Comparison of ENCODE assay signal across 20 cellular contexts in genomic region chr2:197591706-197592072, GRCh38.
DNase-seq lines count a peak whose midpoint lies in the region; ATAC-seq, FAIRE-seq and TF ChIP-seq lines count a peak whose summit lies in the region.
"Had no signal": no experiment of that assay in that cellular context is flagged by ENCODE, and none has a peak within 500 bp of the region (broad histone marks: within the 10 kb centered on the region; RNA-seq: fewer than 3 reads in every experiment).

No MANE protein-coding gene starts in this region.

- H3K79me1 ChIP-seq in H1 (ENCODE audit: low read depth, low read length) = no peaks in the 10 kb centered on the region

- H3K27ac Mint-ChIP-seq in stimulated activated naive CD8-positive, alpha-beta T cell treated with anti-CD3 and anti-CD28 coated beads, Interleukin-15, amount 100 ng/mL, for 72 hours = no peak overlapping the region
- H3K27ac Mint-ChIP-seq in stimulated activated memory B cell treated with anti-CD40 and anti-IgM and Interleukin-4, amounts not matched to agents 10 μg/mL and 1 μg/mL and 100 μg/mL, for 72 hours = no peak overlapping the region
- H3K27ac Mint-ChIP-seq: CD8-positive, alpha-beta memory T cell had no signal

- TF ChIP-seq EP300 in H1 (IDR thresholded peaks at IDR 0.05; ENCODE audit: borderline replicate concordance in 1 of 2, low read depth in 2 of 2, low read length in 2 of 2) = no peak

- no peak overlapping the region for H2BK120ac ChIP-seq in H1 (replicated peaks; ENCODE audit: low read depth, low read length)

- H4K20me1 ChIP-seq in H1 (replicated peaks in 1 of 2; ENCODE audit: control insufficient read depth in 1 of 2, insufficient read depth in 2 of 2, low read length in 2 of 2) = no peaks in the 10 kb centered on the region
- H4K20me1 ChIP-seq: BLaER1 had no signal

- H3K9me3 Mint-ChIP-seq in stimulated activated naive CD8-positive, alpha-beta T cell treated with anti-CD3 and anti-CD28 coated beads, Interleukin-15, amount 100 ng/mL, for 72 hours = no peaks in the 10 kb centered on the region
- no peaks in the 10 kb centered on the region for H3K9me3 Mint-ChIP-seq in stimulated activated memory B cell treated with anti-CD40 and anti-IgM and Interleukin-4, amounts not matched to agents 10 μg/mL and 1 μg/mL and 100 μg/mL, for 72 hours
- H3K9me3 Mint-ChIP-seq in activated T-cell treated with anti-CD3 and anti-CD28 coated beads, Interleukin-2, amount 50 U/mL, for 4 hours = peaks cover 6% of the 10 kb centered on the region

- H3K4me3 Mint-ChIP-seq in stimulated activated naive CD8-positive, alpha-beta T cell treated with anti-CD3 and anti-CD28 coated beads, Interleukin-15, amount 100 ng/mL, for 72 hours = no peak overlapping the region
- no peak overlapping the region for H3K4me3 Mint-ChIP-seq in stimulated activated memory B cell treated with anti-CD40 and anti-IgM and Interleukin-4, amounts not matched to agents 10 μg/mL and 1 μg/mL and 100 μg/mL, for 72 hours
- no peak overlapping the region for H3K4me3 Mint-ChIP-seq in activated T-cell treated with anti-CD3 and anti-CD28 coated beads, Interleukin-2, amount 50 U/mL, for 4 hours
- H3K4me3 Mint-ChIP-seq: CD8-positive, alpha-beta memory T cell had no signal

- no peak overlapping the region for H2AK5ac ChIP-seq in H1 (ENCODE audit: low read depth, low read length)

- no peak overlapping the region for H3K4me2 ChIP-seq in H1 (ENCODE audit: insufficient read depth in 1 of 2, low read depth in 2 of 2, low read length in 2 of 2)
- H3K4me2 ChIP-seq: BLaER1 had no signal

- no peak overlapping the region for H3K18ac ChIP-seq in H1 (ENCODE audit: extremely low read depth, low read length)

- H3K56ac ChIP-seq in H1 (replicated peaks; ENCODE audit: insufficient read length, low read depth, low read length) = no peak overlapping the region

- H2BK20ac ChIP-seq in H1 (ENCODE audit: low read length) = no peak overlapping the region

- H2BK12ac ChIP-seq in H1 (ENCODE audit: low read depth, low read length) = no peak overlapping the region; the same call in 1 of the 2 replicates

- H3K23ac ChIP-seq in H1 (ENCODE audit: insufficient read length) = no peak overlapping the region

- H3K4me1 ChIP-seq in BE2C = no peaks in the 10 kb centered on the region
- peaks cover 2 to 12% (median 6%) of the 10 kb centered on the region in 4 experiments; a peak in 5 of 7 replicates for H3K4me1 ChIP-seq in H1 (replicated peaks in 1 of 4; ENCODE audit: control insufficient read depth in 3 of 4, insufficient read depth in 4 of 4, low read length in 3 of 4)
- H3K4me1 ChIP-seq in kidney (ENCODE audit: control insufficient read depth in 1 of 2, insufficient read depth in 1 of 2, low read depth in 1 of 2, low read length in 2 of 2) = no peaks in the 10 kb centered on the region
- H3K4me1 ChIP-seq: BLaER1, Caco-2 had no signal

- ATAC-seq in sciatic nerve = peak; percentile 17
- ATAC-seq in stimulated activated naive CD8-positive, alpha-beta T cell treated with anti-CD3 and anti-CD28 coated beads, Interleukin-15, amount 100 ng/mL, for 72 hours = no peak
- no peak for ATAC-seq in stimulated activated memory B cell treated with anti-CD40 and anti-IgM and Interleukin-4, amounts not matched to agents 10 μg/mL and 1 μg/mL and 100 μg/mL, for 72 hours
- ATAC-seq in activated T-cell treated with anti-CD3 and anti-CD28 coated beads, Interleukin-2, amount 50 U/mL, for 4 hours = no peak
- ATAC-seq: K562 had no signal

- no peak overlapping the region for H3K27ac ChIP-seq in H1 (ENCODE audit: low read depth, low read length)
- no peak overlapping the region for H3K27ac ChIP-seq in kidney (ENCODE audit: low read depth in 2 of 2, low read length in 2 of 2)
- H3K27ac ChIP-seq: BLaER1, HL-60 had no signal

- H4K91ac ChIP-seq in H1 (replicated peaks; ENCODE audit: insufficient read length, low read length) = no peak overlapping the region

- no peaks in the 10 kb centered on the region for H3K27me3 ChIP-seq in BE2C
- no peaks in the 10 kb centered on the region for H3K27me3 ChIP-seq in H1 (replicated peaks in 1 of 4; ENCODE audit: control insufficient read depth in 3 of 4, extremely low read depth in 1 of 4, insufficient read depth in 3 of 4, low read length in 3 of 4)
- H3K27me3 ChIP-seq: BLaER1 had no signal

- no peaks in the 10 kb centered on the region for H3K36me3 Mint-ChIP-seq in stimulated activated memory B cell treated with anti-CD40 and anti-IgM and Interleukin-4, amounts not matched to agents 10 μg/mL and 1 μg/mL and 100 μg/mL, for 72 hours
- peaks cover 3% of the 10 kb centered on the region for H3K36me3 Mint-ChIP-seq in activated T-cell treated with anti-CD3 and anti-CD28 coated beads, Interleukin-2, amount 50 U/mL, for 4 hours (ENCODE audit: insufficient read depth)

- DNase-seq in BE2C (peak; percentile 9), H1 (ENCODE audit: low read depth in 1 of 2, low spot score in 2 of 2) (no peak), kidney (peak; percentile 67), sciatic nerve (ENCODE audit: low spot score) (no peak), cerebellar cortex (ENCODE audit: low spot score) (no peak)
- DNase-seq in stimulated activated naive CD8-positive, alpha-beta T cell treated with anti-CD3 and anti-CD28 coated beads, Interleukin-15, amount 100 ng/mL, for 72 hours = no peak
- DNase-seq in activated T-cell treated with anti-CD3 and anti-CD28 coated beads, Interleukin-2, amount 50 U/mL, for 4 hours = no peak
- DNase-seq: Caco-2; CD8-positive, alpha-beta memory T cell; DMS79 treated with DMSO at 0.1 percent for 48 hours; EL; GOT3 had no signal

- no peak overlapping the region for H2AFZ ChIP-seq in H1 (ENCODE audit: low read length)

- H2BK15ac ChIP-seq in H1 (ENCODE audit: low read length) = no peak overlapping the region

- intact Hi-C loops in kidney (cut with DNase I) = no loop called here
- intact Hi-C loops in sciatic nerve (cut with DNase I) = no loop called here

- no peak for TF ChIP-seq RAD21 in H1 (IDR thresholded peaks at IDR 0.05 in 1 of 2, conservative IDR thresholded peaks at IDR 0.05 in 1 of 2; ENCODE audit: low read depth in 2 of 2, low read length in 2 of 2)

- no peak overlapping the region; the same call in 1 of the 2 replicates for H4K8ac ChIP-seq in H1 (ENCODE audit: extremely low read depth, insufficient read depth, low read length)

- H3K23me2 ChIP-seq in H1 (ENCODE audit: low read depth, low read length) = 0 out of 2 replicates have a peak, but pooled peaks cover 2% of the 10 kb centered on the region

- no peaks in the 10 kb centered on the region for H3K79me2 ChIP-seq in H1 (ENCODE audit: control insufficient read depth in 1 of 2, insufficient read depth in 2 of 2, low read length in 2 of 2)

- TF ChIP-seq CTCF in BE2C (IDR thresholded peaks at IDR 0.05; ENCODE audit: low read depth, low read length) = no peak
- no peak for TF ChIP-seq CTCF in H1 (IDR thresholded peaks at IDR 0.05; ENCODE audit: control extremely low read depth in 1 of 3, insufficient read depth in 1 of 3, low read depth in 1 of 3, low read length in 3 of 3)
- no peak for TF ChIP-seq CTCF in kidney (IDR thresholded peaks at IDR 0.05; ENCODE audit: borderline replicate concordance, extremely low read depth, insufficient read depth)

- H4K5ac ChIP-seq in H1 (ENCODE audit: insufficient read length, low read depth, low read length) = no peak overlapping the region

- no peaks in the 10 kb centered on the region for H3K36me3 ChIP-seq in BE2C
- H3K36me3 ChIP-seq in H1 (ENCODE audit: control insufficient read depth in 2 of 4, insufficient read depth in 4 of 4, low read length in 3 of 4) = peaks cover 0 to 5% (median 0%) of the 10 kb centered on the region in 4 experiments; a peak in 2 of 8 replicates
- no peaks in the 10 kb centered on the region for H3K36me3 ChIP-seq in kidney (ENCODE audit: control insufficient read depth in 1 of 2, insufficient read depth in 2 of 2, low read length in 2 of 2)
- H3K36me3 ChIP-seq: BLaER1, HAP-1 had no signal

- no peaks in the 10 kb centered on the region for H3K4me1 Mint-ChIP-seq in stimulated activated naive CD8-positive, alpha-beta T cell treated with anti-CD3 and anti-CD28 coated beads, Interleukin-15, amount 100 ng/mL, for 72 hours
- no peaks in the 10 kb centered on the region for H3K4me1 Mint-ChIP-seq in stimulated activated memory B cell treated with anti-CD40 and anti-IgM and Interleukin-4, amounts not matched to agents 10 μg/mL and 1 μg/mL and 100 μg/mL, for 72 hours
- H3K4me1 Mint-ChIP-seq in activated T-cell treated with anti-CD3 and anti-CD28 coated beads, Interleukin-2, amount 50 U/mL, for 4 hours (ENCODE audit: low read depth) = no peaks in the 10 kb centered on the region
- H3K4me1 Mint-ChIP-seq: CD8-positive, alpha-beta memory T cell had no signal

- POLR2A ChIA-PET in H1 (lab: Charles Lee; ENCODE audit: partially characterized antibody) = interaction anchor here (0.8 to 4.7 kb wide), 6 partner anchors 10 to 93 kb away, joined by 3 to 23 read pairs (median 6); partner anchors contain the start of genes HSPD1, HSPE1 and MOB4

- TF ChIP-seq POLR2A in H1 (IDR thresholded peaks at IDR 0.05; ENCODE audit: control extremely low read depth in 1 of 2, low read depth in 2 of 2, low read length in 2 of 2) = no peak

- H3K9ac ChIP-seq in H1 (replicated peaks in 1 of 4; ENCODE audit: extremely low read depth in 1 of 4, low read depth in 3 of 4, low read length in 3 of 4) (no peak overlapping the region), kidney (ENCODE audit: low read length in 2 of 2) (no peak overlapping the region)
- H3K9ac ChIP-seq: BLaER1 had no signal

- 93% methylated on average over 18 of the region's 19 CpGs; no CpG with 5 or more reads in 1 of the 2 experiments for WGBS in H1 (ENCODE audit: extremely low coverage in 1 of 2, insufficient coverage in 1 of 2, insufficient read length in 1 of 2, insufficient replicate concordance in 2 of 2, low coverage in 1 of 2, low lambda C conversion rate in 2 of 2, missing lambda C conversion rate in 1 of 2), 2 experiments

- CTCF ChIA-PET in H1 (lab: Charles Lee; ENCODE audit: partially characterized antibody) = interaction anchor here (1.3 kb wide), 1 partner anchor 31 kb away, joined by 3 read pairs; no protein-coding TSS in a partner anchor

- H2BK5ac ChIP-seq in H1 (ENCODE audit: low read depth, low read length) = peak overlapping the region; percentile 35; the same call in 1 of the 2 replicates

- no peaks in the 10 kb centered on the region for H3K27me3 Mint-ChIP-seq in stimulated activated naive CD8-positive, alpha-beta T cell treated with anti-CD3 and anti-CD28 coated beads, Interleukin-15, amount 100 ng/mL, for 72 hours
- peaks cover 21% of the 10 kb centered on the region for H3K27me3 Mint-ChIP-seq in stimulated activated memory B cell treated with anti-CD40 and anti-IgM and Interleukin-4, amounts not matched to agents 10 μg/mL and 1 μg/mL and 100 μg/mL, for 72 hours
- H3K27me3 Mint-ChIP-seq in activated T-cell treated with anti-CD3 and anti-CD28 coated beads, Interleukin-2, amount 50 U/mL, for 4 hours (ENCODE audit: low read depth) = peaks cover 13% of the 10 kb centered on the region

- H3K4me3 ChIP-seq in BE2C (ENCODE audit: low read depth, low read length) (no peak overlapping the region), H1 (ENCODE audit: extremely low read depth in 1 of 4, insufficient read depth in 2 of 4, low read depth in 3 of 4, low read length in 4 of 4) (no peak overlapping the region), kidney (ENCODE audit: low read length in 2 of 2) (no peak overlapping the region)
- H3K4me3 ChIP-seq: BLaER1, HAP-1, K562 had no signal

- FAIRE-seq in H1 (lab: Jason Lieb, UNC) (no peak), kidney (lab: Jason Lieb, UNC) (no peak)
- FAIRE-seq: A204.1, G401.6, GM12891, K562 had no signal

- H3K14ac ChIP-seq in H1 (ENCODE audit: insufficient read length) = no peak overlapping the region

- H3K9me3 ChIP-seq in BE2C (no peaks in the 10 kb centered on the region), H1 (ENCODE audit: insufficient read depth in 2 of 2, low read depth in 1 of 2, low read length in 1 of 2) (peaks cover 0 to 9% of the 10 kb centered on the region in 2 experiments; a peak in 1 of 4 replicates), kidney (ENCODE audit: control insufficient read depth in 1 of 2, low read length in 2 of 2) (no peaks in the 10 kb centered on the region)
- H3K9me3 ChIP-seq: Caco-2, HAP-1 had no signal

- no peak overlapping the region for H3K4ac ChIP-seq in H1 (replicated peaks; ENCODE audit: insufficient read length, low read depth, low read length)

Comparison
In these comparisons a context has a peak if more than half of its experiments do, and no peak if none do; other contexts are left out.
1. DNase-seq: peak in BE2C (single experiment) and kidney (single experiment); none in H1 (0 of 2), sciatic nerve (single experiment), cerebellar cortex (single experiment), stimulated activated naive CD8-positive, alpha-beta T cell treated with anti-CD3 and anti-CD28 coated beads, Interleukin-15, amount 100 ng/mL, for 72 hours (0 of 2) and activated T-cell treated with anti-CD3 and anti-CD28 coated beads, Interleukin-2, amount 50 U/mL, for 4 hours (single experiment).